ENCODE assay signal across 27 cellular contexts in genomic region chr2:149178626-149179025, GRCh38.
"Had no signal": no experiment of that assay in that cellular context is flagged by ENCODE, and none has a peak within 500 bp of the region (broad histone marks: within the 10 kb centered on the region; RNA-seq: fewer than 3 reads in every experiment).

No MANE protein-coding gene starts in this region.

- H3K9me3 Mint-ChIP-seq: nephron; stimulated activated effector memory CD8-positive, alpha-beta T cell treated with anti-CD3 and anti-CD28 coated beads, Interleukin-12 subunit alpha, Interleukin-12 subunit beta, amount 100 ng/mL, for 72 hours; stimulated activated naive CD8-positive, alpha-beta T cell treated with anti-CD3 and anti-CD28 coated beads, Interleukin-15, Interleukin-2, amounts not matched to agents 100 ng/mL and 50 ng/mL, for 24 hours had no signal

- H3K79me2 ChIP-seq: hepatocyte had no signal

- H3K9me3 ChIP-seq: heart right ventricle, left ventricle myocardium inferior, mucosa of descending colon, ovary, prostate gland, suprapubic skin, thoracic aorta, tibial artery, upper lobe of right lung had no signal

- H3K4me3 ChIP-seq: heart right ventricle, hepatocyte, left ventricle myocardium inferior, lung, mucosa of descending colon, ovary, prostate gland, skin epidermis, suprapubic skin, thoracic aorta, tibial artery, upper lobe of right lung had no signal

- H3K4me2 ChIP-seq: hepatocyte had no signal

- H3K27me3 ChIP-seq: heart right ventricle, hepatocyte, ovary, suprapubic skin, tibial artery, upper lobe of right lung had no signal

- H3K4me1 ChIP-seq: heart right ventricle, left ventricle myocardium inferior, prostate gland, tibial artery, upper lobe of right lung had no signal

- DNase-seq: heart right ventricle; kidney; left colon; left ventricle myocardium inferior; midbrain; mucosa of descending colon; naive thymus-derived CD4-positive, alpha-beta T cell; ovary; retina; right cardiac atrium; stimulated activated CD4-positive, alpha-beta T cell treated with anti-CD3 and anti-CD28 coated beads, Interleukin-12 subunit alpha, Interleukin-12 subunit beta, amount 100 ng/mL, for 4 hours; stimulated activated CD4-positive, alpha-beta T cell treated with anti-CD3 and anti-CD28 coated beads, Interleukin-15, amount 100 ng/mL, for 24 hours; stimulated activated CD4-positive, alpha-beta T cell treated with anti-CD3 and anti-CD28 coated beads, Interleukin-2, amount 100 ng/mL, for 24 hours; stimulated activated CD4-positive, alpha-beta T cell treated with anti-CD3 and anti-CD28 coated beads, Interleukin-4, amount 100 ng/mL, for 1 hour; stimulated activated naive CD4-positive, alpha-beta T cell; tibial artery; upper lobe of right lung had no signal

- H2AFZ ChIP-seq: hepatocyte had no signal

- H3K4me1 Mint-ChIP-seq: naive thymus-derived CD4-positive, alpha-beta T cell; stimulated activated effector memory CD8-positive, alpha-beta T cell treated with anti-CD3 and anti-CD28 coated beads, Interleukin-12 subunit alpha, Interleukin-12 subunit beta, amount 100 ng/mL, for 72 hours had no signal

- H3K36me3 ChIP-seq: heart right ventricle, left ventricle myocardium inferior, ovary, prostate gland, suprapubic skin, thoracic aorta, tibial artery, upper lobe of right lung had no signal

- H3K4me3 Mint-ChIP-seq: naive thymus-derived CD4-positive, alpha-beta T cell; nephron; stimulated activated effector memory CD8-positive, alpha-beta T cell treated with anti-CD3 and anti-CD28 coated beads, Interleukin-12 subunit alpha, Interleukin-12 subunit beta, amount 100 ng/mL, for 72 hours; stimulated activated naive CD8-positive, alpha-beta T cell treated with anti-CD3 and anti-CD28 coated beads, Interleukin-15, Interleukin-2, amounts not matched to agents 100 ng/mL and 50 ng/mL, for 24 hours had no signal

- ATAC-seq: heart right ventricle; left colon; mucosa of descending colon; naive thymus-derived CD4-positive, alpha-beta T cell; right cardiac atrium; sciatic nerve; stimulated activated effector memory CD8-positive, alpha-beta T cell treated with anti-CD3 and anti-CD28 coated beads, Interleukin-12 subunit alpha, Interleukin-12 subunit beta, amount 100 ng/mL, for 72 hours; upper lobe of right lung had no signal

- H3K27ac Mint-ChIP-seq: naive thymus-derived CD4-positive, alpha-beta T cell; stimulated activated effector memory CD8-positive, alpha-beta T cell treated with anti-CD3 and anti-CD28 coated beads, Interleukin-12 subunit alpha, Interleukin-12 subunit beta, amount 100 ng/mL, for 72 hours; stimulated activated naive CD8-positive, alpha-beta T cell treated with anti-CD3 and anti-CD28 coated beads, Interleukin-15, Interleukin-2, amounts not matched to agents 100 ng/mL and 50 ng/mL, for 24 hours had no signal

- H3K36me3 Mint-ChIP-seq: naive thymus-derived CD4-positive, alpha-beta T cell; stimulated activated effector memory CD8-positive, alpha-beta T cell treated with anti-CD3 and anti-CD28 coated beads, Interleukin-12 subunit alpha, Interleukin-12 subunit beta, amount 100 ng/mL, for 72 hours had no signal

- H3K27ac ChIP-seq: heart right ventricle, hepatocyte, left ventricle myocardium inferior, ovary, prostate gland, skin epidermis, suprapubic skin, thoracic aorta, tibial artery, upper lobe of right lung had no signal
